Comparison of ENCODE assay signal across 1 cellular context in the genomic region with DNA sequence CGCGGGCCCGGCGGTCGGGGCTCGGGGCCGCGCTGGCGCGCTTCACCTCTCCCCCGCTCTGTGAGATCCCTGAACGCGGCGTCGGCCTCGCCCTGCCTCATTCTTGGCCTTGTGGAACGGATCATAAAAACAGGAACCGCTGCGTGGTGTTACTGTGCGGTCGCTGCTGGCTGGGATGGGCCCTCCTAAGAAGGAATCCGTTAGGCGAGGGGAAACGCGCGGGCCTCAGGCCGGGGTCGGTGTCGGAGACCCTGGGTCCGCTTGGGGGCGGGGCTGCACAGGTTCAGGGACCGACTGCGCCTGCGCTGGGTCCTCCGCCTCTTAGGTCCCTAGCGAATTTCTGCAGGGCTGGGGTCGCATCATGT.
TF ChIP-seq lines count a peak whose summit lies in the region.

No MANE protein-coding gene starts in this region.

TF ChIP-seq in K562, 482 proteins besides CTCF, POLR2A, EP300 and RAD21 (continued from another document):
- TF ChIP-seq HES1 (IDR thresholded peaks at IDR 0.05; ENCODE audit: low read depth) (no peak), ZNF695 (CRISPR knock-in tag; IDR thresholded peaks at IDR 0.05) (no peak), LEF1 (IDR thresholded peaks at IDR 0.05) (no peak), ZNF143 (CRISPR knock-in tag; IDR thresholded peaks at IDR 0.05) (no peak), SAFB (IDR thresholded peaks at IDR 0.05; ENCODE audit: borderline replicate concordance, low read depth, low read length) (no peak), GTF2E2 (tag; IDR thresholded peaks at IDR 0.05) (peak; percentile 66; the same call in 1 of the 2 replicates), GABPB2 (CRISPR knock-in tag; conservative IDR thresholded peaks at IDR 0.05) (no peak)
- TF ChIP-seq, protein P1, sequence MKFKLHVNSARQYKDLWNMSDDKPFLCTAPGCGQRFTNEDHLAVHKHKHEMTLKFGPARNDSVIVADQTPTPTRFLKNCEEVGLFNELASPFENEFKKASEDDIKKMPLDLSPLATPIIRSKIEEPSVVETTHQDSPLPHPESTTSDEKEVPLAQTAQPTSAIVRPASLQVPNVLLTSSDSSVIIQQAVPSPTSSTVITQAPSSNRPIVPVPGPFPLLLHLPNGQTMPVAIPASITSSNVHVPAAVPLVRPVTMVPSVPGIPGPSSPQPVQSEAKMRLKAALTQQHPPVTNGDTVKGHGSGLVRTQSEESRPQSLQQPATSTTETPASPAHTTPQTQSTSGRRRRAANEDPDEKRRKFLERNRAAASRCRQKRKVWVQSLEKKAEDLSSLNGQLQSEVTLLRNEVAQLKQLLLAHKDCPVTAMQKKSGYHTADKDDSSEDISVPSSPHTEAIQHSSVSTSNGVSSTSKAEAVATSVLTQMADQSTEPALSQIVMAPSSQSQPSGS (CRISPR knock-in tag; IDR thresholded peaks at IDR 0.05) = no peak
TF ChIP-seq in K562: peak in this region for 26.
